Comparison of ENCODE assay signal across 14 cellular contexts in the genomic region with DNA sequence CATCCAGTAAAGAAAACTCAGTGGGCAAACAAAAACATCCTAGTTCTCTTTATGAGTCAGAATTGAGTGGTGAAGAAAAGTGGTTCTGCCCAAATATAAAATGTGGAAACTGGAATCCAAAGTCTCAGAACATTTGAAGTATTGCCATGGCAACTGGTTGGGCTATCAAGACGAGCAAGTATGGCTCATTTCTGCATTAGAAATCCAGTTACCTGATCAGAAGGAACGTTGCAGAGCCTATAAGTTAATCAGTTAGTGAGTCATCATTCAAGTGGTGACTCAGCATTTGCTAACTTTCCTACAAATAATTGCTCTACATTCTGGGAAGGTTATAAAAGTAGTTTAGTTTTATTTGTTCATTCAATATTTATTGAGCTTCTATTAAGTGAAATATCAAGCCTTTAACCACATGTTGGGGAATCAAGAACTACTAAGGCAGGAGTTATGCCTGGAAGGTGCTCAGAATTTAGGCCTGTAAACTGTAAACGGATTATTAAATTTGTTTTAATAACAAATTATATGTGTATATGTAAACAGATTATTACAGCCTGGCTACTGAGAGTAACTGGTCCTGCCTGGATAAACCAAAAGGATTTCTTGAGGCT.
DNase-seq lines count a peak whose midpoint lies in the region; ATAC-seq, FAIRE-seq and TF ChIP-seq lines count a peak whose summit lies in the region.
"Had no signal": no experiment of that assay in that cellular context is flagged by ENCODE, and none has a peak within 500 bp of the region (broad histone marks: within the 10 kb centered on the region; RNA-seq: fewer than 3 reads in every experiment).

No MANE protein-coding gene starts in this region.

- no peaks in the 10 kb centered on the region for H3K27me3 ChIP-seq in pancreas
- H3K27me3 ChIP-seq: right atrium auricular region, stomach had no signal

- intact Hi-C loops in pancreas (cut with DNase I), result loop anchor here in 1 of 3 donors (10.0 kb wide), 1 partner anchor 278 kb away; no protein-coding TSS in a partner anchor

- 27 to 48% methylated on average over 3 of the region's 3 CpGs for WGBS in pancreas, 2 donors

- TF ChIP-seq CTCF in epithelial cell of proximal tubule (conservative IDR thresholded peaks at IDR 0.05; ENCODE audit: low read depth, low read length) (no peak), pancreas (IDR thresholded peaks at IDR 0.05) (no peak)

- FAIRE-seq in pancreas (lab: Jason Lieb, UNC), result no peak

- no peaks in the 10 kb centered on the region for H3K4me1 ChIP-seq in pancreas

- DNase-seq in DMS53 treated with DMSO at 0.1 percent for 48 hours (lab: John Stamatoyannopoulos, UW; ENCODE audit: unreplicated experiment) (peak; percentile 31), RKO (ENCODE audit: low spot score) (peak; percentile 13), epithelial cell of proximal tubule (ENCODE audit: low read depth) (peak; percentile 68), pancreas (no peak), SW480 (ENCODE audit: low spot score) (no peak), DMS79 treated with DMSO at 0.1 percent for 48 hours (lab: John Stamatoyannopoulos, UW) (no peak)
- no peak for DNase-seq in stimulated activated CD4-positive, alpha-beta T cell treated with anti-CD3 and anti-CD28 coated beads, Interleukin-1b, Interleukin-23, amount 100 ng/mL, for 48 hours
- DNase-seq: activated CD4-positive, alpha-beta T cell treated with anti-CD3 and anti-CD28 coated beads, Interleukin-2, amount 50 U/mL, for 1 hour; NCI-H1417 treated with DMSO at 0.1 percent for 48 hours; stomach; T-helper 17 cell had no signal

- H3K9me3 ChIP-seq in pancreas, result no peaks in the 10 kb centered on the region
- H3K9me3 ChIP-seq: right atrium auricular region, stomach had no signal

- H3K4me3 ChIP-seq in epithelial cell of proximal tubule (ENCODE audit: low read depth, low read length) (no peak overlapping the region), pancreas (no peak overlapping the region)
- H3K4me3 ChIP-seq: right atrium auricular region, stomach had no signal

- H3K36me3 ChIP-seq in pancreas, result no peaks in the 10 kb centered on the region
- H3K36me3 ChIP-seq: right atrium auricular region, stomach had no signal

- no peak overlapping the region for H3K27ac ChIP-seq in pancreas
- H3K27ac ChIP-seq: right atrium auricular region had no signal

- ATAC-seq in pancreas (peak in 3 of 4 donors; percentile 46 to 69 (median 56)), HG03439 (IDR thresholded peaks at IDR 0.05; ENCODE audit: unreplicated experiment) (no peak)
- ATAC-seq: Panc1, T-helper 17 cell had no signal

Comparison
In these comparisons a context has a peak if more than half of its experiments do, and no peak if none do; other contexts are left out.
1. DNase-seq: peak in DMS53 treated with DMSO at 0.1 percent for 48 hours (single experiment), RKO (single experiment) and epithelial cell of proximal tubule (single experiment); none in pancreas (0 of 6), stimulated activated CD4-positive, alpha-beta T cell treated with anti-CD3 and anti-CD28 coated beads, Interleukin-1b, Interleukin-23, amount 100 ng/mL, for 48 hours (single experiment), SW480 (single experiment) and DMS79 treated with DMSO at 0.1 percent for 48 hours (single experiment).